8 cellular contexts compared by ENCODE assay signal in genomic region chr19:17209126-17210036, GRCh38. TPM values are rescaled to one million over a fixed set of nuclear protein-coding genes. Genes with fewer than 3 reads are reported as not detected.
DNase-seq lines count a peak whose midpoint lies in the region; ATAC-seq, FAIRE-seq and TF ChIP-seq lines count a peak whose summit lies in the region.
"Had no signal": no experiment of that assay in that cellular context is flagged by ENCODE, and none has a peak within 500 bp of the region (broad histone marks: within the 10 kb centered on the region; RNA-seq: fewer than 3 reads in every experiment).

No MANE protein-coding gene starts in this region.

- H3K27me3 Mint-ChIP-seq in activated CD8-positive, alpha-beta memory T cell treated with anti-CD3 and anti-CD28 coated beads, Interleukin-2, amount 10 ng/mL, durations not matched to agents 7 days and 5 days, result no peaks in the 10 kb centered on the region

- peaks cover 17% of the 10 kb centered on the region for H3K4me1 Mint-ChIP-seq in activated CD8-positive, alpha-beta memory T cell treated with anti-CD3 and anti-CD28 coated beads, Interleukin-2, amount 10 ng/mL, durations not matched to agents 7 days and 5 days

- FAIRE-seq in G401.6 (lab: Jason Lieb, UNC) (peak; percentile 93), D721Med (lab: Jason Lieb, UNC) (no peak)

- H3K27ac Mint-ChIP-seq in activated CD8-positive, alpha-beta memory T cell treated with anti-CD3 and anti-CD28 coated beads, Interleukin-2, amount 10 ng/mL, durations not matched to agents 7 days and 5 days, result peak overlapping the region; percentile 75

- peaks cover 32% of the 10 kb centered on the region for H3K36me3 Mint-ChIP-seq in activated CD8-positive, alpha-beta memory T cell treated with anti-CD3 and anti-CD28 coated beads, Interleukin-2, amount 10 ng/mL, durations not matched to agents 7 days and 5 days

- H3K9me3 Mint-ChIP-seq in activated CD8-positive, alpha-beta memory T cell treated with anti-CD3 and anti-CD28 coated beads, Interleukin-2, amount 10 ng/mL, durations not matched to agents 7 days and 5 days (ENCODE audit: low read depth), result no peaks in the 10 kb centered on the region

- no peak for TF ChIP-seq CTCF in D721Med (IDR thresholded peaks at IDR 0.05; ENCODE audit: insufficient read depth, missing control alignments)

- CTCF ChIA-PET in activated CD8-positive, alpha-beta memory T cell treated with anti-CD3 and anti-CD28 coated beads, Interleukin-2, amount 10 ng/mL, durations not matched to agents 7 days and 5 days (lab: Charles Lee), result interaction anchor here (1.6 to 1.9 kb wide), 2 partner anchors 26 to 96 kb away, joined by 3 to 7 read pairs; partner anchors contain the start of gene MRPL34

- H3K4me3 Mint-ChIP-seq in activated CD8-positive, alpha-beta memory T cell treated with anti-CD3 and anti-CD28 coated beads, Interleukin-2, amount 10 ng/mL, durations not matched to agents 7 days and 5 days, result no peak overlapping the region

- peak; percentile 73 for ATAC-seq in activated CD8-positive, alpha-beta memory T cell treated with anti-CD3 and anti-CD28 coated beads, Interleukin-2, amount 10 ng/mL, durations not matched to agents 7 days and 5 days
- ATAC-seq in GM21367 (IDR thresholded peaks at IDR 0.05; ENCODE audit: unreplicated experiment), result no peak

- DNase-seq in KBM-7, result peak; percentile 77
- DNase-seq in activated CD8-positive, alpha-beta memory T cell treated with anti-CD3 and anti-CD28 coated beads, Interleukin-2, amount 10 ng/mL, durations not matched to agents 7 days and 5 days, result peak; percentile 76
- peak; percentile 40 for DNase-seq in iris pigment epithelial cell (ENCODE audit: low read depth)
- DNase-seq in D721Med (ENCODE audit: insufficient read length, low spot score), result no peak
- DNase-seq in NCI-H1092 (lab: John Stamatoyannopoulos, UW), result no peak
- DNase-seq: left cardiac atrium had no signal

- in situ Hi-C loops in KBM-7 (cut with MboI; ENCODE audit: low pct_unique_long_range_greater_than_20kb, low sequenced_read_pairs), result no loop called here

RNA-seq across cellular contexts. Expression of gene USE1, which starts 5.8 kb away (rescaled TPM):
- 10 to 100 TPM; 22.1 to 23.6 TPM for total RNA-seq in activated CD8-positive, alpha-beta memory T cell treated with anti-CD3 and anti-CD28 coated beads, Interleukin-2, amount 10 ng/mL, durations not matched to agents 7 days and 5 days

RNA-seq across cellular contexts. Expression of gene OCEL1, which starts 16.6 kb away (rescaled TPM):
- 10 to 100 TPM; 23.3 to 27.4 TPM for total RNA-seq in activated CD8-positive, alpha-beta memory T cell treated with anti-CD3 and anti-CD28 coated beads, Interleukin-2, amount 10 ng/mL, durations not matched to agents 7 days and 5 days

RNA-seq across cellular contexts. Expression of gene NR2F6, which starts 36.3 kb away (rescaled TPM):
- total RNA-seq in activated CD8-positive, alpha-beta memory T cell treated with anti-CD3 and anti-CD28 coated beads, Interleukin-2, amount 10 ng/mL, durations not matched to agents 7 days and 5 days, result 1 to 10 TPM; 2.7 to 4.7 TPM

RNA-seq across cellular contexts. Expression of gene USHBP1, which starts 55.2 kb away (rescaled TPM):
- not detected for total RNA-seq in activated CD8-positive, alpha-beta memory T cell treated with anti-CD3 and anti-CD28 coated beads, Interleukin-2, amount 10 ng/mL, durations not matched to agents 7 days and 5 days

RNA-seq across cellular contexts. Expression of gene BABAM1, which starts 57.9 kb away (rescaled TPM):
- 100 to 1,000 TPM; 113 to 117 TPM for total RNA-seq in activated CD8-positive, alpha-beta memory T cell treated with anti-CD3 and anti-CD28 coated beads, Interleukin-2, amount 10 ng/mL, durations not matched to agents 7 days and 5 days

Comparison
In these comparisons a context has a peak if more than half of its experiments do, and no peak if none do; other contexts are left out.
1. DNase-seq: peak in KBM-7 (single experiment), activated CD8-positive, alpha-beta memory T cell treated with anti-CD3 and anti-CD28 coated beads, Interleukin-2, amount 10 ng/mL, durations not matched to agents 7 days and 5 days (single experiment) and iris pigment epithelial cell (single experiment); none in D721Med (single experiment) and NCI-H1092 (single experiment).